ENCODE assay signal across 21 cellular contexts in the genomic region with DNA sequence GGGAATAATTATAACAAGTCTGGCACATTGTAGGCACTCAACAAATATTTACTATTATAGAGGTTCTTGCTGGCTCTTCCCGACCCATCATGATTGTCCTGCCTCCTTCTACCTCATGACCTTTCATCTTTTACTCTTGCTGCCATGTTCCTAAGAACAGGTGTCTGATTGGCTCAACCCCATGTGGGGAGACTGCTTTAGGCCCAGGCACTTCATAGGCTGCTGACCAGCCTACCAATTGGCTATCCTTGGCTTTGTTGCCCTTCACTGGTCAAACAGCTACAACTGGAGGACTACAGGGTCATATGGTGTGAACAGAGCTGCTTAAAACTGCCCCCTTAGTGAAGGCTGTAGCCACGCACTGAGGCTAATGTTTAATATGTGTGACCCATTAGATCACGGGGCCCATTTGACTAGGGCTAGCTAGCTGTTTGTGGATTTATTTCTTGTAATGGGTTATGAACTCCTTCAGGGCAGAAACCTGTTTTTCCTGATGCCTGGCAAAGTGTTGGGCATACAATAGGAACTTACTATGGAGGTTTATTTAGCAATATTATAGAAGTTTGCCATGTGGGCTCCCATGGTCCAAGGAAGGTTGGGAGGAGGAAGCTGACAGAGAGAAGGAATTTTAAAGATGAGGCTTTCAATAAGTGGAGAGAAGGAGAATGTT.
DNase-seq lines count a peak whose midpoint lies in the region; ATAC-seq and TF ChIP-seq lines count a peak whose summit lies in the region.
"Had no signal": no experiment of that assay in that cellular context is flagged by ENCODE, and none has a peak within 500 bp of the region (broad histone marks: within the 10 kb centered on the region; RNA-seq: fewer than 3 reads in every experiment).

No MANE protein-coding gene starts in this region.

- no peak overlapping the region for H3K27ac Mint-ChIP-seq in activated CD8-positive, alpha-beta T cell treated with anti-CD3 and anti-CD28 coated beads, Interleukin-2, amount 10 ng/mL, durations not matched to agents 7 days and 5 days
- H3K27ac Mint-ChIP-seq: CD4-positive, CD25-positive, alpha-beta regulatory T cell had no signal

- no peaks in the 10 kb centered on the region for H3K9me3 Mint-ChIP-seq in activated CD8-positive, alpha-beta T cell treated with anti-CD3 and anti-CD28 coated beads, Interleukin-2, amount 10 ng/mL, durations not matched to agents 7 days and 5 days (ENCODE audit: insufficient read depth)

- H3K4me3 ChIP-seq in LNCaP clone FGC (ENCODE audit: low read depth, low read length): no peak overlapping the region
- H3K4me3 ChIP-seq: K562, SJSA1 had no signal

- peaks cover 6% of the 10 kb centered on the region for H3K4me1 Mint-ChIP-seq in activated CD8-positive, alpha-beta T cell treated with anti-CD3 and anti-CD28 coated beads, Interleukin-2, amount 10 ng/mL, durations not matched to agents 7 days and 5 days (ENCODE audit: low read depth)
- H3K4me1 Mint-ChIP-seq: CD4-positive, CD25-positive, alpha-beta regulatory T cell had no signal

- DNase-seq in DMS53 (lab: John Stamatoyannopoulos, UW): peak; percentile 0
- no peak for DNase-seq in DMS53 treated with DMSO at 0.1 percent for 48 hours (lab: John Stamatoyannopoulos, UW; ENCODE audit: unreplicated experiment)
- DNase-seq in LNCaP clone FGC (ENCODE audit: low read depth): peak; percentile 58
- peak; percentile 7 for DNase-seq in UCSD-AML1 (lab: John Stamatoyannopoulos, UW; ENCODE audit: unreplicated experiment)
- peak; percentile 40 for DNase-seq in renal cortical epithelial cell (ENCODE audit: low read depth)
- DNase-seq in activated CD8-positive, alpha-beta memory T cell treated with anti-CD3 and anti-CD28 coated beads for 24 hours: no peak
- no peak for DNase-seq in AML-193 (lab: John Stamatoyannopoulos, UW)
- DNase-seq in activated CD8-positive, alpha-beta T cell treated with anti-CD3 and anti-CD28 coated beads, Interleukin-2, amount 10 ng/mL, durations not matched to agents 7 days and 5 days: no peak
- DNase-seq: BE2C; CD4-positive, CD25-positive, alpha-beta regulatory T cell; COR-L47; DMS79; NCI-H1105; NCI-H146; NCI-H1930; NCI-H446; NCI-H524 treated with DMSO at 0.1 percent for 48 hours; NCI-H774 had no signal

- H3K4me3 Mint-ChIP-seq in activated CD8-positive, alpha-beta T cell treated with anti-CD3 and anti-CD28 coated beads, Interleukin-2, amount 10 ng/mL, durations not matched to agents 7 days and 5 days: no peak overlapping the region
- H3K4me3 Mint-ChIP-seq: CD4-positive, CD25-positive, alpha-beta regulatory T cell had no signal

- no peak for ATAC-seq in activated CD8-positive, alpha-beta T cell treated with anti-CD3 and anti-CD28 coated beads, Interleukin-2, amount 10 ng/mL, durations not matched to agents 7 days and 5 days
- ATAC-seq: HepG2, K562 had no signal

- POLR2A ChIA-PET in activated CD8-positive, alpha-beta T cell treated with anti-CD3 and anti-CD28 coated beads, Interleukin-2, amount 10 ng/mL, durations not matched to agents 7 days and 5 days (lab: Charles Lee): no interaction called here

- CTCF ChIA-PET in activated CD8-positive, alpha-beta T cell treated with anti-CD3 and anti-CD28 coated beads, Interleukin-2, amount 10 ng/mL, durations not matched to agents 7 days and 5 days (lab: Charles Lee): interaction anchor here (1.8 kb wide), 1 partner anchor 10 kb away, joined by 4 read pairs; no protein-coding TSS in a partner anchor

- peaks cover 11% of the 10 kb centered on the region for H3K27me3 Mint-ChIP-seq in activated CD8-positive, alpha-beta T cell treated with anti-CD3 and anti-CD28 coated beads, Interleukin-2, amount 10 ng/mL, durations not matched to agents 7 days and 5 days (ENCODE audit: low read depth)

- no peaks in the 10 kb centered on the region for H3K36me3 Mint-ChIP-seq in activated CD8-positive, alpha-beta T cell treated with anti-CD3 and anti-CD28 coated beads, Interleukin-2, amount 10 ng/mL, durations not matched to agents 7 days and 5 days (ENCODE audit: low read depth)
- H3K36me3 Mint-ChIP-seq: CD4-positive, CD25-positive, alpha-beta regulatory T cell had no signal

- TF ChIP-seq CTCF in LNCaP clone FGC (IDR thresholded peaks at IDR 0.05; ENCODE audit: control insufficient read depth, extremely low read depth, insufficient read depth): no peak

Comparison
In these comparisons a context has a peak if more than half of its experiments do, and no peak if none do; other contexts are left out.
1. DNase-seq: peak in DMS53 (single experiment), LNCaP clone FGC (single experiment), UCSD-AML1 (single experiment) and renal cortical epithelial cell (single experiment); none in DMS53 treated with DMSO at 0.1 percent for 48 hours (single experiment), activated CD8-positive, alpha-beta memory T cell treated with anti-CD3 and anti-CD28 coated beads for 24 hours (single experiment), AML-193 (0 of 2) and activated CD8-positive, alpha-beta T cell treated with anti-CD3 and anti-CD28 coated beads, Interleukin-2, amount 10 ng/mL, durations not matched to agents 7 days and 5 days (single experiment).